Comparison of ENCODE assay signal across 14 cellular contexts in genomic region chr19:4443188-4443587, GRCh38. TPM values are rescaled to one million over a fixed set of nuclear protein-coding genes. Genes with fewer than 3 reads are reported as not detected.
DNase-seq lines count a peak whose midpoint lies in the region; ATAC-seq and TF ChIP-seq lines count a peak whose summit lies in the region.
"Had no signal": no experiment of that assay in that cellular context is flagged by ENCODE, and none has a peak within 500 bp of the region (broad histone marks: within the 10 kb centered on the region; RNA-seq: fewer than 3 reads in every experiment).

No MANE protein-coding gene starts in this region.

- no peak for TF ChIP-seq CTCF in HEK293 (tag by site-specific recombination; IDR thresholded peaks at IDR 0.05)
- no peak for TF ChIP-seq CTCF in WTC11 (IDR thresholded peaks at IDR 0.05)
- no peak for TF ChIP-seq CTCF in nephron (IDR thresholded peaks at IDR 0.05; ENCODE audit: unreplicated experiment in 3 of 3)

- H3K4me3 Mint-ChIP-seq in WTC11 (no peak overlapping the region), nephron (no peak overlapping the region)
- H3K4me3 Mint-ChIP-seq in stimulated activated naive B cell treated with anti-CD40 and anti-IgM and Interleukin-4, amounts not matched to agents 10 μg/mL and 1 μg/mL and 100 μg/mL, for 72 hours = no peak overlapping the region

- H3K4me3 ChIP-seq in HEK293 (ENCODE audit: low read depth, low read length) = no peak overlapping the region
- H3K4me3 ChIP-seq: HAP-1, SJCRH30 had no signal

- H3K27ac ChIP-seq in HEK293 (ENCODE audit: extremely low read depth, low read depth, low read length) = 0 out of 2 replicates have a peak overlapping the region, but pooled peaks have one; percentile 5
- H3K27ac ChIP-seq: C4-2B, SJCRH30 had no signal

- H3K27ac Mint-ChIP-seq in WTC11 (peak overlapping the region; percentile 96), nephron (peak overlapping the region; percentile 1 to 33 (median 25))
- peak overlapping the region; percentile 47 for H3K27ac Mint-ChIP-seq in stimulated activated naive B cell treated with anti-CD40 and anti-IgM and Interleukin-4, amounts not matched to agents 10 μg/mL and 1 μg/mL and 100 μg/mL, for 72 hours

- intact Hi-C loops in Right ventricle myocardium inferior (cut with DNase I) = no loop called here

- CTCF ChIA-PET in HEK293 (lab: Yijun Ruan, JAX) = no interaction called here
- CTCF ChIA-PET in WTC11 (lab: Charles Lee) = interaction anchor here (1.1 to 1.4 kb wide), 2 partner anchors 43 to 176 kb away, joined by 3 to 4 read pairs; partner anchors contain the start of gene SH3GL1

- ATAC-seq in WTC11 = no peak
- ATAC-seq in stimulated activated naive B cell treated with anti-CD40 and anti-IgM and Interleukin-4, amounts not matched to agents 10 μg/mL and 1 μg/mL and 100 μg/mL, for 72 hours (replicated peaks) = no peak
- ATAC-seq in Right ventricle myocardium inferior = no peak
- no peak for ATAC-seq in GM21367 (IDR thresholded peaks at IDR 0.05; ENCODE audit: unreplicated experiment)

- H3K36me3 Mint-ChIP-seq in WTC11 (peaks cover 32% of the 10 kb centered on the region), nephron (ENCODE audit: low read depth) (peaks cover 27% of the 10 kb centered on the region)
- H3K36me3 Mint-ChIP-seq in stimulated activated naive B cell treated with anti-CD40 and anti-IgM and Interleukin-4, amounts not matched to agents 10 μg/mL and 1 μg/mL and 100 μg/mL, for 72 hours = peaks cover 30 to 38% of the 10 kb centered on the region in 2 donors

- H3K4me1 ChIP-seq in HEK293 (ENCODE audit: control insufficient read depth, insufficient read depth, low read length) = no peaks in the 10 kb centered on the region
- H3K4me1 ChIP-seq: HAP-1 had no signal

- H3K9me3 Mint-ChIP-seq in WTC11 (no peaks in the 10 kb centered on the region), nephron (no peaks in the 10 kb centered on the region)
- H3K9me3 Mint-ChIP-seq in stimulated activated naive B cell treated with anti-CD40 and anti-IgM and Interleukin-4, amounts not matched to agents 10 μg/mL and 1 μg/mL and 100 μg/mL, for 72 hours = no peaks in the 10 kb centered on the region

- POLR2A ChIA-PET in HEK293 (lab: Yijun Ruan, JAX) = no interaction called here
- POLR2A ChIA-PET in WTC11 (lab: Charles Lee) = no interaction called here

- H3K27me3 Mint-ChIP-seq in WTC11 (ENCODE audit: low read depth) = no peaks in the 10 kb centered on the region
- no peaks in the 10 kb centered on the region for H3K27me3 Mint-ChIP-seq in nephron (ENCODE audit: low read depth)
- no peaks in the 10 kb centered on the region for H3K27me3 Mint-ChIP-seq in stimulated activated naive B cell treated with anti-CD40 and anti-IgM and Interleukin-4, amounts not matched to agents 10 μg/mL and 1 μg/mL and 100 μg/mL, for 72 hours

- H3K4me1 Mint-ChIP-seq in WTC11 (no peaks in the 10 kb centered on the region), nephron (peaks cover 12% of the 10 kb centered on the region)
- peaks cover 7 to 16% of the 10 kb centered on the region in 2 donors for H3K4me1 Mint-ChIP-seq in stimulated activated naive B cell treated with anti-CD40 and anti-IgM and Interleukin-4, amounts not matched to agents 10 μg/mL and 1 μg/mL and 100 μg/mL, for 72 hours

- DNase-seq in WTC11 (ENCODE audit: low spot score) (no peak), Right ventricle myocardium inferior (ENCODE audit: missing footprints) (no peak), NCI-H1092 (lab: John Stamatoyannopoulos, UW) (no peak)
- DNase-seq in stimulated activated naive B cell treated with anti-CD40 and anti-IgM and Interleukin-4, amounts not matched to agents 10 μg/mL and 1 μg/mL and 100 μg/mL, for 72 hours = no peak
- DNase-seq: DMS79 treated with DMSO at 0.1 percent for 48 hours, NCI-H1694 treated with DMSO at 0.1 percent for 48 hours, NCI-H748 treated with DMSO at 0.1 percent for 48 hours, OCI-M1, SJCRH30 had no signal

- no peaks in the 10 kb centered on the region for H3K9me3 ChIP-seq in HEK293 (ENCODE audit: control insufficient read depth, insufficient read depth, low read depth, low read length)
- H3K9me3 ChIP-seq: HAP-1, SJCRH30 had no signal

- H3K36me3 ChIP-seq in HEK293 (ENCODE audit: control insufficient read depth in 2 of 2, insufficient read depth in 1 of 2, low read length in 2 of 2) = peaks cover 21 to 90% of the 10 kb centered on the region in 2 experiments; a peak in 2 of 3 replicates

TF ChIP-seq in HEK293, 187 proteins besides CTCF, POLR2A, EP300 and RAD21:
- TF ChIP-seq GLIS1 (tag by site-specific recombination; IDR thresholded peaks at IDR 0.05) = no peak
TF ChIP-seq in HEK293: peak in this region for 0.

TF ChIP-seq in WTC11, 78 proteins besides CTCF, POLR2A, EP300 and RAD21:
- TF ChIP-seq JUN (CRISPR knock-in tag; IDR thresholded peaks at IDR 0.05) = no peak
- no peak for TF ChIP-seq ZNF423 (CRISPR knock-in tag; IDR thresholded peaks at IDR 0.05)
- TF ChIP-seq, protein P1, sequence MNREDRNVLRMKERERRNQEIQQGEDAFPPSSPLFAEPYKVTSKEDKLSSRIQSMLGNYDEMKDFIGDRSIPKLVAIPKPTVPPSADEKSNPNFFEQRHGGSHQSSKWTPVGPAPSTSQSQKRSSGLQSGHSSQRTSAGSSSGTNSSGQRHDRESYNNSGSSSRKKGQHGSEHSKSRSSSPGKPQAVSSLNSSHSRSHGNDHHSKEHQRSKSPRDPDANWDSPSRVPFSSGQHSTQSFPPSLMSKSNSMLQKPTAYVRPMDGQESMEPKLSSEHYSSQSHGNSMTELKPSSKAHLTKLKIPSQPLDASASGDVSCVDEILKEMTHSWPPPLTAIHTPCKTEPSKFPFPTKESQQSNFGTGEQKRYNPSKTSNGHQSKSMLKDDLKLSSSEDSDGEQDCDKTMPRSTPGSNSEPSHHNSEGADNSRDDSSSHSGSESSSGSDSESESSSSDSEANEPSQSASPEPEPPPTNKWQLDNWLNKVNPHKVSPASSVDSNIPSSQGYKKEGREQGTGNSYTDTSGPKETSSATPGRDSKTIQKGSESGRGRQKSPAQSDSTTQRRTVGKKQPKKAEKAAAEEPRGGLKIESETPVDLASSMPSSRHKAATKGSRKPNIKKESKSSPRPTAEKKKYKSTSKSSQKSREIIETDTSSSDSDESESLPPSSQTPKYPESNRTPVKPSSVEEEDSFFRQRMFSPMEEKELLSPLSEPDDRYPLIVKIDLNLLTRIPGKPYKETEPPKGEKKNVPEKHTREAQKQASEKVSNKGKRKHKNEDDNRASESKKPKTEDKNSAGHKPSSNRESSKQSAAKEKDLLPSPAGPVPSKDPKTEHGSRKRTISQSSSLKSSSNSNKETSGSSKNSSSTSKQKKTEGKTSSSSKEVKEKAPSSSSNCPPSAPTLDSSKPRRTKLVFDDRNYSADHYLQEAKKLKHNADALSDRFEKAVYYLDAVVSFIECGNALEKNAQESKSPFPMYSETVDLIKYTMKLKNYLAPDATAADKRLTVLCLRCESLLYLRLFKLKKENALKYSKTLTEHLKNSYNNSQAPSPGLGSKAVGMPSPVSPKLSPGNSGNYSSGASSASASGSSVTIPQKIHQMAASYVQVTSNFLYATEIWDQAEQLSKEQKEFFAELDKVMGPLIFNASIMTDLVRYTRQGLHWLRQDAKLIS (CRISPR knock-in tag; IDR thresholded peaks at IDR 0.05; ENCODE audit: borderline replicate concordance) = no peak

RNA-seq across cellular contexts. Expression of gene UBXN6, which starts 14.4 kb away (rescaled TPM):
- total RNA-seq in WTC11 (2021) (34.8 to 39.8 TPM (median 38.8 TPM) in 3 replicates), Right ventricle myocardium inferior (119 TPM)

RNA-seq across cellular contexts. Expression of gene HDGFL2, which starts 28.9 kb away (rescaled TPM):
- total RNA-seq in WTC11 (2021) = 111 to 116 TPM (median 115 TPM) in 3 replicates
- 28.2 TPM for total RNA-seq in Right ventricle myocardium inferior

RNA-seq across cellular contexts. Expression of gene CHAF1A, which starts 40.7 kb away (rescaled TPM):
- total RNA-seq in WTC11 (2021) (126 to 161 TPM (median 137 TPM) in 3 replicates), Right ventricle myocardium inferior (5.9 TPM)

RNA-seq across cellular contexts. Expression of gene SH3GL1, which starts 42.8 kb away (rescaled TPM):
- total RNA-seq in WTC11 (2021) = 89.4 to 109 TPM (median 89.7 TPM) in 3 replicates
- total RNA-seq in Right ventricle myocardium inferior = 22.0 TPM

Comparison
In these comparisons a context has a peak if more than half of its experiments do, and no peak if none do; other contexts are left out.
1. H3K27ac Mint-ChIP-seq: peak in every context shown above with its lines; median percentile 96 in WTC11; 47 in stimulated activated naive B cell treated with anti-CD40 and anti-IgM and Interleukin-4, amounts not matched to agents 10 μg/mL and 1 μg/mL and 100 μg/mL, for 72 hours; 25 in nephron.
2. RNA of gene CHAF1A, which starts 40.7 kb away (total RNA-seq): 126 to 161 TPM in WTC11; 5.9 TPM in Right ventricle myocardium inferior (single experiment); every median in the first group is over 10 times any median in the second.